22 cellular contexts compared by ENCODE assay signal in the genomic region with DNA sequence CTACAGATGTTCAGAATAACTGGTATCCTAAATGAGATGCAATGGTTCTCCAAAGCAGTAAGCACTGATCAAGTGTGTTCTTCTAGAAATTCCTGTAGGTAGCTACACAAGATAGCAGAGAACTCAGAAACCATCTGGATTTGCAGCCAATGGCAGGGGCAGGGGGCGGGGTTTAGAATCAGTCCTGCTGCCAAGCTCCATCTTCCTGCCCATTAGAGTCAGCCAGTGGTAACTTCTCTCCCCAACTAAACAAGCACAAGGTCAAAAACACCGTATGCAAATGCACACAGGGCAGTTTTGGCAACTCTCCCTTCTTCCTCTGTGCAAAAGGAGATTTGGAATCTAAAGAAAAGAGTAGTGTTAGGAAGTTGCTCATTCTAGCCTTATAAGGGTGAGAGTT.
"Had no signal": no experiment of that assay in that cellular context is flagged by ENCODE, and none has a peak within 500 bp of the region (broad histone marks: within the 10 kb centered on the region; RNA-seq: fewer than 3 reads in every experiment).

No MANE protein-coding gene starts in this region.

- H3K36me3 ChIP-seq: gastroesophageal sphincter, heart left ventricle, tibial artery had no signal

- H3K27me3 ChIP-seq: gastroesophageal sphincter, heart left ventricle, tibial artery had no signal

- FAIRE-seq: astrocyte, bronchial epithelial cell, endometrium had no signal

- H3K27ac ChIP-seq: gastroesophageal sphincter, heart left ventricle, psoas muscle, skin epidermis, tibial artery had no signal

- H3K9me3 ChIP-seq: gastroesophageal sphincter, heart left ventricle, psoas muscle, tibial artery had no signal

- DNase-seq: activated CD4-positive, alpha-beta T cell treated with anti-CD3 and anti-CD28 coated beads, Interleukin-2, amount 10 ng/mL, durations not matched to agents 7 days and 5 days; activated CD8-positive, alpha-beta memory T cell treated with anti-CD3 and anti-CD28 coated beads, Interleukin-2, amount 50 U/mL, for 4 hours; activated CD8-positive, alpha-beta T cell treated with anti-CD3 and anti-CD28 coated beads, Interleukin-2, amount 10 ng/mL, durations not matched to agents 7 days and 5 days; activated gamma-delta T cell; cerebellar nuclear complex; cortex of kidney; erythroblast; heart left ventricle; immature natural killer cell; kidney glomerular epithelial cell; left ventricle myocardium superior; naive B cell; psoas muscle; right cardiac atrium; stimulated activated naive CD8-positive, alpha-beta T cell treated with anti-CD3 and anti-CD28 coated beads, Interleukin-15, Interleukin-2, amounts not matched to agents 100 U/mL and 50 U/mL, for 24 hours; tibial artery had no signal

- ATAC-seq: activated CD4-positive, CD25-positive, alpha-beta regulatory T cell treated with anti-CD3 and anti-CD28 coated beads, Interleukin-2, amount 50 U/mL, for 24 hours; activated CD8-positive, alpha-beta T cell treated with anti-CD3 and anti-CD28 coated beads, Interleukin-2, amount 10 ng/mL, durations not matched to agents 7 days and 5 days; gastroesophageal sphincter; heart left ventricle; left ventricle myocardium superior; psoas muscle; right cardiac atrium; stimulated activated naive CD8-positive, alpha-beta T cell treated with anti-CD3 and anti-CD28 coated beads, Interleukin-15, Interleukin-2, amounts not matched to agents 100 U/mL and 50 U/mL, for 24 hours had no signal

- H3K4me3 ChIP-seq: gastroesophageal sphincter, heart left ventricle, psoas muscle, skin epidermis, tibial artery had no signal

- H3K4me1 ChIP-seq: gastroesophageal sphincter, psoas muscle, tibial artery had no signal
